20 cellular contexts compared by ENCODE assay signal in the genomic region with DNA sequence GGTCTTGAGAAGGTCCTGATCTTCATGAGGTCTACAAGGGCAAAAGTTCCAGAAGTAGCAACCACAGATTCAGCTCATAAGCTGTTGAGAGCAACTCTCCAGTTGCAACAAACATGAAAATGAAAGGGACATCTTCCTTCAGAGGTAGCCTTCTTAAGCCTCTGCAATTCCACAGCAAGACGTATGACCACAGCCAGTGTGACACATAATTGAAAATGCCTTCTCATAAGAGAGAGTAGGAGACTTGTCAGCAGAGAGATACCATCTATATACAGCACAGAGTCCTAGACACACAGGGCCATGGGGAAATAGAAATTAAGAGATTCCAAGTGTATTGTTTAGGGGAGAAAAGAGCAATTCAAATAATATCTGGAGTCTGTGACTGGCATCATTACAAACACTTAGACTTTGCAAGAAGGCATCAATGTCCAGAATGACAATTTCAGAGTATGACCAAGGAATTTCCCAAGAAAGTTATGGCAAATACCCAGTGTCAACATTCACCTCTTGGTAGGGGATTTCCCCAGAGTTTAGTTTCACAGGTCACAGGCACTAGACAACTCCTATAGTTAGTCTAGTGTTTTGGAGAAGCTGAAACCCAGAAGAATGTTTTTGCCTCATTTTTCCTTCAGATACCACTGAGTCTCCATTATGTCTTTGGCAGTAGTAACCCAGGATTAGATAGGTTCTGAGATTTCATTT.
DNase-seq lines count a peak whose midpoint lies in the region; ATAC-seq, FAIRE-seq and TF ChIP-seq lines count a peak whose summit lies in the region.
"Had no signal": no experiment of that assay in that cellular context is flagged by ENCODE, and none has a peak within 500 bp of the region (broad histone marks: within the 10 kb centered on the region; RNA-seq: fewer than 3 reads in every experiment).

No MANE protein-coding gene starts in this region.

- H2AFZ ChIP-seq in keratinocyte (ENCODE audit: control insufficient read depth, low read length): no peak overlapping the region

- H3K4me1 Mint-ChIP-seq in T-helper 2 cell treated with Interferon-gamma antibody and Interleukin-4, amounts not matched to agents 5 μg/mL and 100 μg/mL, for 36 hours (ENCODE audit: low read depth): peaks cover 29% of the 10 kb centered on the region

- no peaks in the 10 kb centered on the region for H3K27me3 ChIP-seq in keratinocyte (ENCODE audit: control insufficient read depth, extremely low read depth, insufficient read depth, low read length)
- H3K27me3 ChIP-seq: esophagus squamous epithelium had no signal

- no peak overlapping the region for H3K27ac Mint-ChIP-seq in T-helper 2 cell treated with Interferon-gamma antibody and Interleukin-4, amounts not matched to agents 5 μg/mL and 100 μg/mL, for 36 hours
- H3K27ac Mint-ChIP-seq: activated CD8-positive, alpha-beta memory T cell treated with anti-CD3 and anti-CD28 coated beads, Interleukin-2, amount 10 ng/mL, durations not matched to agents 7 days and 5 days had no signal

- H4K20me1 ChIP-seq in keratinocyte (ENCODE audit: control insufficient read depth, extremely low read depth, insufficient read depth, low read length): no peaks in the 10 kb centered on the region

- no peak overlapping the region for H3K4me3 Mint-ChIP-seq in T-helper 2 cell treated with Interferon-gamma antibody and Interleukin-4, amounts not matched to agents 5 μg/mL and 100 μg/mL, for 36 hours
- H3K4me3 Mint-ChIP-seq: activated CD8-positive, alpha-beta memory T cell treated with anti-CD3 and anti-CD28 coated beads, Interleukin-2, amount 10 ng/mL, durations not matched to agents 7 days and 5 days had no signal

- no peaks in the 10 kb centered on the region for H3K9me1 ChIP-seq in keratinocyte (ENCODE audit: control insufficient read depth, extremely low read depth, insufficient read depth, low read length)

- peaks cover 16% of the 10 kb centered on the region for H3K79me2 ChIP-seq in keratinocyte (ENCODE audit: control insufficient read depth, insufficient read depth, low read length)

- H3K9me3 Mint-ChIP-seq in T-helper 2 cell treated with Interferon-gamma antibody and Interleukin-4, amounts not matched to agents 5 μg/mL and 100 μg/mL, for 36 hours: no peaks in the 10 kb centered on the region

- peak; percentile 53 for FAIRE-seq in keratinocyte (lab: Jason Lieb, UNC)
- FAIRE-seq: H54 had no signal

- no peak overlapping the region for H3K27ac ChIP-seq in keratinocyte (ENCODE audit: control insufficient read depth, insufficient read depth, low read length)
- H3K27ac ChIP-seq: adrenal gland, thoracic aorta had no signal

- H3K9ac ChIP-seq in keratinocyte (ENCODE audit: control insufficient read depth, extremely low read depth, insufficient read depth, low read length): no peak overlapping the region

- no peak overlapping the region for H3K4me2 ChIP-seq in keratinocyte (ENCODE audit: control insufficient read depth, extremely low read depth, insufficient read depth, low read depth, low read length)

- H3K9me3 ChIP-seq in keratinocyte (ENCODE audit: control insufficient read depth, low read depth, low read length): no peaks in the 10 kb centered on the region
- H3K9me3 ChIP-seq: adrenal gland, esophagus squamous epithelium, mucosa of descending colon, thoracic aorta had no signal

- peak; percentile 50 for ATAC-seq in HG02798 (IDR thresholded peaks at IDR 0.05; ENCODE audit: poor library complexity, unreplicated experiment)
- no peak for ATAC-seq in HG02970 (IDR thresholded peaks at IDR 0.05; ENCODE audit: low FRiP score, unreplicated experiment)
- ATAC-seq in GM21515 (IDR thresholded peaks at IDR 0.05; ENCODE audit: unreplicated experiment): no peak
- ATAC-seq: activated CD8-positive, alpha-beta memory T cell treated with anti-CD3 and anti-CD28 coated beads, Interleukin-2, amount 10 ng/mL, durations not matched to agents 7 days and 5 days; left ventricle myocardium superior; mucosa of descending colon had no signal

- H3K4me1 ChIP-seq in keratinocyte (ENCODE audit: control insufficient read depth, extremely low read depth, insufficient read depth, low read length): peaks cover 31% of the 10 kb centered on the region
- H3K4me1 ChIP-seq: adrenal gland had no signal

- DNase-seq in Daoy (ENCODE audit: low read depth): peak; percentile 24
- DNase-seq in T-helper 2 cell treated with Interferon-gamma antibody and Interleukin-4, amounts not matched to agents 5 μg/mL and 100 μg/mL, for 36 hours (ENCODE audit: low spot score): peak; percentile 16
- DNase-seq in keratinocyte (ENCODE audit: low read depth, low spot score): no peak
- DNase-seq in A172 (ENCODE audit: low spot score): no peak
- no peak for DNase-seq in dermis blood vessel endothelial cell
- DNase-seq: activated CD8-positive, alpha-beta memory T cell treated with anti-CD3 and anti-CD28 coated beads, Interleukin-2, amount 10 ng/mL, durations not matched to agents 7 days and 5 days; activated effector memory CD4-positive, alpha-beta T cell treated with Interleukin-2 at 50 U/mL for 16 hours; adrenal gland; central memory CD4-positive, alpha-beta T cell; esophagus squamous epithelium; left ventricle myocardium superior; mucosa of descending colon; NCI-H187; NCI-H774; T1000 had no signal

- H3K4me3 ChIP-seq in keratinocyte (ENCODE audit: control insufficient read depth in 2 of 3, extremely low read depth in 1 of 3, insufficient read depth in 2 of 3, low read depth in 1 of 3, low read length in 3 of 3): no peak overlapping the region
- H3K4me3 ChIP-seq: adrenal gland, esophagus squamous epithelium, mucosa of descending colon, thoracic aorta had no signal

- no peaks in the 10 kb centered on the region for H3K36me3 ChIP-seq in keratinocyte (ENCODE audit: control insufficient read depth in 2 of 2, extremely low read depth in 1 of 2, insufficient read depth in 2 of 2, low read length in 2 of 2)
- H3K36me3 ChIP-seq: adrenal gland, esophagus squamous epithelium, thoracic aorta had no signal

- dilution Hi-C loops in keratinocyte (cut with MboI; ENCODE audit: extremely low pct_ligation_motif_present, low sequenced_read_pairs): no loop called here

- no peaks in the 10 kb centered on the region for H3K36me3 Mint-ChIP-seq in T-helper 2 cell treated with Interferon-gamma antibody and Interleukin-4, amounts not matched to agents 5 μg/mL and 100 μg/mL, for 36 hours (ENCODE audit: low read depth)
- H3K36me3 Mint-ChIP-seq: activated CD8-positive, alpha-beta memory T cell treated with anti-CD3 and anti-CD28 coated beads, Interleukin-2, amount 10 ng/mL, durations not matched to agents 7 days and 5 days had no signal

- peaks cover 6% of the 10 kb centered on the region for H3K27me3 Mint-ChIP-seq in T-helper 2 cell treated with Interferon-gamma antibody and Interleukin-4, amounts not matched to agents 5 μg/mL and 100 μg/mL, for 36 hours (ENCODE audit: low read depth)

- no peak for TF ChIP-seq CTCF in keratinocyte (optimal IDR thresholded peaks at IDR 0.05 in 1 of 3, IDR thresholded peaks at IDR 0.05 in 1 of 3, conservative IDR thresholded peaks at IDR 0.05 in 1 of 3; ENCODE audit: extremely low read depth in 1 of 3, insufficient read depth in 2 of 3, low read length in 3 of 3)

Comparison
In these comparisons a context has a peak if more than half of its experiments do, and no peak if none do; other contexts are left out.
1. DNase-seq: peak in Daoy (single experiment) and T-helper 2 cell treated with Interferon-gamma antibody and Interleukin-4, amounts not matched to agents 5 μg/mL and 100 μg/mL, for 36 hours (single experiment); none in keratinocyte (single experiment), A172 (single experiment) and dermis blood vessel endothelial cell (single experiment).